Comparison of ENCODE assay signal across 13 cellular contexts in genomic region chr14:75724414-75725204, GRCh38.
A peak's percentile ranks its signal among the peaks of the same experiment; 100 is the strongest.
DNase-seq lines count a peak whose midpoint lies in the region; TF ChIP-seq lines count a peak whose summit lies in the region.
"Had no signal": no experiment of that assay in that cellular context is flagged by ENCODE, and none has a peak within 500 bp of the region (broad histone marks: within the 10 kb centered on the region; RNA-seq: fewer than 3 reads in every experiment).

No MANE protein-coding gene starts in this region.

- H3K9me3 Mint-ChIP-seq in endothelial cell (ENCODE audit: unreplicated experiment): no peaks in the 10 kb centered on the region
- H3K9me3 Mint-ChIP-seq: activated naive CD4-positive, alpha-beta T cell treated with anti-CD3 and anti-CD28 coated beads, Interleukin-2, amount 50 U/mL, for 72 hours; stimulated activated naive CD8-positive, alpha-beta T cell treated with anti-CD3 and anti-CD28 coated beads, Interleukin-15, Interleukin-2, amounts not matched to agents 100 ng/mL and 50 ng/mL, for 24 hours had no signal

- peaks cover 15% of the 10 kb centered on the region for H3K4me1 Mint-ChIP-seq in endothelial cell (ENCODE audit: unreplicated experiment)

- H3K27me3 Mint-ChIP-seq in endothelial cell (ENCODE audit: unreplicated experiment): no peaks in the 10 kb centered on the region
- H3K27me3 Mint-ChIP-seq: activated CD8-positive, alpha-beta memory T cell treated with anti-CD3 and anti-CD28 coated beads, Interleukin-2, amount 10 ng/mL, durations not matched to agents 7 days and 5 days; stimulated activated naive CD8-positive, alpha-beta T cell treated with anti-CD3 and anti-CD28 coated beads, Interleukin-15, Interleukin-2, amounts not matched to agents 100 ng/mL and 50 ng/mL, for 24 hours had no signal

- peak overlapping the region; percentile 25 for H3K18ac ChIP-seq in trophoblast cell (ENCODE audit: low read length)

- peak overlapping the region; percentile 88 for H2BK12ac ChIP-seq in trophoblast cell (ENCODE audit: low read length)

- H3K9me3 ChIP-seq in trophoblast cell (ENCODE audit: insufficient read depth, low read depth, low read length): no peaks in the 10 kb centered on the region

- H3K23ac ChIP-seq in trophoblast cell (ENCODE audit: low read length): no peak overlapping the region

- peak overlapping the region; percentile 45 for H3K27ac Mint-ChIP-seq in endothelial cell (ENCODE audit: unreplicated experiment)
- H3K27ac Mint-ChIP-seq: activated CD8-positive, alpha-beta memory T cell treated with anti-CD3 and anti-CD28 coated beads, Interleukin-2, amount 10 ng/mL, durations not matched to agents 7 days and 5 days; activated naive CD4-positive, alpha-beta T cell treated with anti-CD3 and anti-CD28 coated beads, Interleukin-2, amount 50 U/mL, for 72 hours; stimulated activated naive CD8-positive, alpha-beta T cell treated with anti-CD3 and anti-CD28 coated beads, Interleukin-15, Interleukin-2, amounts not matched to agents 100 ng/mL and 50 ng/mL, for 24 hours had no signal

- H3K36me3 Mint-ChIP-seq in endothelial cell (ENCODE audit: low read depth, unreplicated experiment): peaks cover 62% of the 10 kb centered on the region

- no peak overlapping the region for H3K4me3 ChIP-seq in trophoblast cell (ENCODE audit: low read depth, low read length)
- no peak overlapping the region for H3K4me3 ChIP-seq in foreskin fibroblast (ENCODE audit: low read depth in 1 of 2, low read length in 2 of 2)

- H3K36me3 ChIP-seq in trophoblast cell (ENCODE audit: control insufficient read depth in 1 of 2, insufficient read depth in 2 of 2, low read length in 2 of 2): peaks cover 0 to 8% of the 10 kb centered on the region in 2 experiments

- no peak overlapping the region for H3K9ac ChIP-seq in trophoblast cell (ENCODE audit: low read length)

- peaks cover 13% of the 10 kb centered on the region for H3K79me1 ChIP-seq in trophoblast cell (ENCODE audit: low read length)

- H3K14ac ChIP-seq in trophoblast cell (ENCODE audit: low read length): peak overlapping the region; percentile 90

- peak; percentile 26 for DNase-seq in GM20000 (ENCODE audit: low spot score)
- DNase-seq in endothelial cell (ENCODE audit: low spot score): no peak
- no peak for DNase-seq in trophoblast cell
- DNase-seq in retina: no peak
- no peak for DNase-seq in kidney glomerular epithelial cell (lab: John Stamatoyannopoulos, UW)
- DNase-seq in foreskin fibroblast: no peak
- no peak for DNase-seq in stimulated activated naive CD4-positive, alpha-beta T cell (lab: John Stamatoyannopoulos, UW)
- DNase-seq: activated CD8-positive, alpha-beta memory T cell treated with anti-CD3 and anti-CD28 coated beads, Interleukin-2, amount 10 ng/mL, durations not matched to agents 7 days and 5 days; caudate nucleus; NCI-H1048 had no signal

- H4K8ac ChIP-seq in trophoblast cell (ENCODE audit: low read depth, low read length): peak overlapping the region; percentile 48

- H3K27me3 ChIP-seq in trophoblast cell (ENCODE audit: insufficient read depth, low read length): no peaks in the 10 kb centered on the region

- H3K4me3 Mint-ChIP-seq in endothelial cell (ENCODE audit: unreplicated experiment): no peak overlapping the region
- H3K4me3 Mint-ChIP-seq: activated CD8-positive, alpha-beta memory T cell treated with anti-CD3 and anti-CD28 coated beads, Interleukin-2, amount 10 ng/mL, durations not matched to agents 7 days and 5 days; stimulated activated naive CD8-positive, alpha-beta T cell treated with anti-CD3 and anti-CD28 coated beads, Interleukin-15, Interleukin-2, amounts not matched to agents 100 ng/mL and 50 ng/mL, for 24 hours had no signal

- no peak overlapping the region for H3K4me2 ChIP-seq in trophoblast cell (ENCODE audit: low read length)

- WGBS in trophoblast cell (ENCODE audit: extremely low coverage, insufficient coverage, insufficient read length): no CpG with 5 or more reads among the region's 6 CpGs

- TF ChIP-seq CTCF in C4-2B (conservative IDR thresholded peaks at IDR 0.05): no peak
- TF ChIP-seq CTCF in GM20000 (IDR thresholded peaks at IDR 0.05; ENCODE audit: extremely low read depth, missing control alignments): no peak
- TF ChIP-seq CTCF in endothelial cell (IDR thresholded peaks at IDR 0.05; ENCODE audit: unreplicated experiment): no peak
- TF ChIP-seq CTCF in foreskin fibroblast (IDR thresholded peaks at IDR 0.05; ENCODE audit: low read depth, low read length): no peak

- H3K4me1 ChIP-seq in trophoblast cell (ENCODE audit: control insufficient read depth in 1 of 2, insufficient read depth in 2 of 2, low read length in 2 of 2): peaks cover 6 to 7% of the 10 kb centered on the region in 2 experiments

- peak overlapping the region; percentile 82 for H2BK5ac ChIP-seq in trophoblast cell (ENCODE audit: low read depth, low read length, poor library complexity)

- peak overlapping the region; percentile 13 for H3K4ac ChIP-seq in trophoblast cell (ENCODE audit: low read depth, low read length)

- H3K27ac ChIP-seq in C4-2B (peak overlapping the region; percentile 33), trophoblast cell (ENCODE audit: low read depth, low read length) (peak overlapping the region; percentile 83)

- no peak overlapping the region for H2AFZ ChIP-seq in trophoblast cell (ENCODE audit: insufficient read depth, low read length, poor library complexity)

- peak overlapping the region; percentile 48 for H2BK120ac ChIP-seq in trophoblast cell (ENCODE audit: insufficient read depth, low read length, poor library complexity)

- peak overlapping the region; percentile 23 for H2AK5ac ChIP-seq in trophoblast cell (ENCODE audit: low read length)

- peak overlapping the region; percentile 71 for H4K91ac ChIP-seq in trophoblast cell (ENCODE audit: low read depth, low read length)

- no peak overlapping the region for H4K12ac ChIP-seq in trophoblast cell (ENCODE audit: low read depth, low read length)

- no peaks in the 10 kb centered on the region for H3K79me2 ChIP-seq in trophoblast cell (ENCODE audit: control insufficient read depth, insufficient read depth, low read length, poor library complexity)
